ENCODE assay signal across 36 cellular contexts in genomic region chr9:135749171-135750045, GRCh38. TPM values are rescaled to one million over a fixed set of nuclear protein-coding genes. Genes with fewer than 3 reads are reported as not detected.
"Had no signal": no experiment of that assay in that cellular context is flagged by ENCODE, and none has a peak within 500 bp of the region (broad histone marks: within the 10 kb centered on the region; RNA-seq: fewer than 3 reads in every experiment).

No MANE protein-coding gene starts in this region.

- H3K27me3 Mint-ChIP-seq: activated CD4-positive, alpha-beta memory T cell treated with anti-CD3 and anti-CD28 coated beads, Interleukin-2, amount 10 ng/mL, durations not matched to agents 7 days and 5 days; activated CD4-positive, alpha-beta T cell treated with anti-CD3 and anti-CD28 coated beads, Interleukin-2, amount 10 ng/mL, durations not matched to agents 7 days and 5 days; activated CD8-positive, alpha-beta memory T cell treated with anti-CD3 and anti-CD28 coated beads, Interleukin-2, amount 10 ng/mL, durations not matched to agents 7 days and 5 days; activated naive CD4-positive, alpha-beta T cell treated with anti-CD3 and anti-CD28 coated beads, Interleukin-2, amount 10 ng/mL, durations not matched to agents 7 days and 5 days; activated naive CD8-positive, alpha-beta T cell treated with anti-CD3 and anti-CD28 coated beads, Interleukin-2, amount 10 ng/mL, durations not matched to agents 7 days and 5 days had no signal

- H3K4me3 ChIP-seq: ascending aorta, breast epithelium, cardiac muscle cell, colonic mucosa, esophagus squamous epithelium had no signal

- H3K27ac ChIP-seq: ascending aorta, breast epithelium, cardiac muscle cell, colonic mucosa, epithelial cell of prostate, esophagus squamous epithelium, VCaP had no signal

- H3K36me3 ChIP-seq: ascending aorta, breast epithelium, cardiac muscle cell, colonic mucosa, esophagus squamous epithelium had no signal

- H3K27ac Mint-ChIP-seq: activated CD4-positive, alpha-beta memory T cell treated with anti-CD3 and anti-CD28 coated beads, Interleukin-2, amount 10 ng/mL, durations not matched to agents 7 days and 5 days; activated CD4-positive, alpha-beta T cell treated with anti-CD3 and anti-CD28 coated beads, Interleukin-2, amount 10 ng/mL, durations not matched to agents 7 days and 5 days; activated CD8-positive, alpha-beta memory T cell treated with anti-CD3 and anti-CD28 coated beads, Interleukin-2, amount 10 ng/mL, durations not matched to agents 7 days and 5 days; activated naive CD4-positive, alpha-beta T cell treated with anti-CD3 and anti-CD28 coated beads, Interleukin-2, amount 10 ng/mL, durations not matched to agents 7 days and 5 days; activated naive CD4-positive, alpha-beta T cell treated with anti-CD3 and anti-CD28 coated beads, Interleukin-2, amount 50 U/mL, for 72 hours; activated naive CD8-positive, alpha-beta T cell treated with anti-CD3 and anti-CD28 coated beads, Interleukin-2, amount 10 ng/mL, durations not matched to agents 7 days and 5 days; brain; WTC11 had no signal

- H3K4me3 Mint-ChIP-seq: activated CD4-positive, alpha-beta memory T cell treated with anti-CD3 and anti-CD28 coated beads, Interleukin-2, amount 10 ng/mL, durations not matched to agents 7 days and 5 days; activated CD4-positive, alpha-beta T cell treated with anti-CD3 and anti-CD28 coated beads, Interleukin-2, amount 10 ng/mL, durations not matched to agents 7 days and 5 days; activated CD8-positive, alpha-beta memory T cell treated with anti-CD3 and anti-CD28 coated beads, Interleukin-2, amount 10 ng/mL, durations not matched to agents 7 days and 5 days; activated naive CD4-positive, alpha-beta T cell treated with anti-CD3 and anti-CD28 coated beads, Interleukin-2, amount 10 ng/mL, durations not matched to agents 7 days and 5 days; activated naive CD8-positive, alpha-beta T cell treated with anti-CD3 and anti-CD28 coated beads, Interleukin-2, amount 10 ng/mL, durations not matched to agents 7 days and 5 days; brain; WTC11 had no signal

- H3K4me1 Mint-ChIP-seq: activated CD4-positive, alpha-beta memory T cell treated with anti-CD3 and anti-CD28 coated beads, Interleukin-2, amount 10 ng/mL, durations not matched to agents 7 days and 5 days; activated CD4-positive, alpha-beta T cell treated with anti-CD3 and anti-CD28 coated beads, Interleukin-2, amount 10 ng/mL, durations not matched to agents 7 days and 5 days; activated CD8-positive, alpha-beta memory T cell treated with anti-CD3 and anti-CD28 coated beads, Interleukin-2, amount 10 ng/mL, durations not matched to agents 7 days and 5 days; activated naive CD4-positive, alpha-beta T cell treated with anti-CD3 and anti-CD28 coated beads, Interleukin-2, amount 10 ng/mL, durations not matched to agents 7 days and 5 days; activated naive CD8-positive, alpha-beta T cell treated with anti-CD3 and anti-CD28 coated beads, Interleukin-2, amount 10 ng/mL, durations not matched to agents 7 days and 5 days; brain; WTC11 had no signal

- ATAC-seq: activated CD8-positive, alpha-beta memory T cell treated with anti-CD3 and anti-CD28 coated beads, Interleukin-2, amount 10 ng/mL, durations not matched to agents 7 days and 5 days; activated naive CD4-positive, alpha-beta T cell treated with anti-CD3 and anti-CD28 coated beads, Interleukin-2, amount 50 U/mL, for 72 hours; WTC11 had no signal

- H3K9me3 ChIP-seq: ascending aorta, breast epithelium, colonic mucosa, esophagus squamous epithelium had no signal

- H3K9me3 Mint-ChIP-seq: activated CD4-positive, alpha-beta memory T cell treated with anti-CD3 and anti-CD28 coated beads, Interleukin-2, amount 10 ng/mL, durations not matched to agents 7 days and 5 days; activated CD4-positive, alpha-beta T cell treated with anti-CD3 and anti-CD28 coated beads, Interleukin-2, amount 10 ng/mL, durations not matched to agents 7 days and 5 days; activated naive CD4-positive, alpha-beta T cell treated with anti-CD3 and anti-CD28 coated beads, Interleukin-2, amount 10 ng/mL, durations not matched to agents 7 days and 5 days; activated naive CD4-positive, alpha-beta T cell treated with anti-CD3 and anti-CD28 coated beads, Interleukin-2, amount 50 U/mL, for 72 hours; activated naive CD8-positive, alpha-beta T cell treated with anti-CD3 and anti-CD28 coated beads, Interleukin-2, amount 10 ng/mL, durations not matched to agents 7 days and 5 days; brain had no signal

- H3K4me1 ChIP-seq: ascending aorta, breast epithelium, colonic mucosa, esophagus squamous epithelium had no signal

- H3K36me3 Mint-ChIP-seq: activated CD8-positive, alpha-beta memory T cell treated with anti-CD3 and anti-CD28 coated beads, Interleukin-2, amount 10 ng/mL, durations not matched to agents 7 days and 5 days; activated naive CD4-positive, alpha-beta T cell treated with anti-CD3 and anti-CD28 coated beads, Interleukin-2, amount 10 ng/mL, durations not matched to agents 7 days and 5 days; activated naive CD4-positive, alpha-beta T cell treated with anti-CD3 and anti-CD28 coated beads, Interleukin-2, amount 50 U/mL, for 72 hours; activated naive CD8-positive, alpha-beta T cell treated with anti-CD3 and anti-CD28 coated beads, Interleukin-2, amount 10 ng/mL, durations not matched to agents 7 days and 5 days; brain; WTC11 had no signal

- DNase-seq: activated CD4-positive, alpha-beta memory T cell treated with anti-CD3 and anti-CD28 coated beads, Interleukin-2, amount 10 ng/mL, durations not matched to agents 7 days and 5 days; activated CD4-positive, alpha-beta T cell treated with anti-CD3 and anti-CD28 coated beads for 1 hour; activated CD4-positive, alpha-beta T cell treated with anti-CD3 and anti-CD28 coated beads for 4 hours; activated CD4-positive, alpha-beta T cell treated with anti-CD3 and anti-CD28 coated beads, Interleukin-2, amount 10 ng/mL, durations not matched to agents 7 days and 5 days; activated CD4-positive, alpha-beta T cell treated with anti-CD3 and anti-CD28 coated beads, Interleukin-2, amount 50 U/mL, for 4 hours; activated CD8-positive, alpha-beta memory T cell treated with anti-CD3 and anti-CD28 coated beads, Interleukin-2, amount 10 ng/mL, durations not matched to agents 7 days and 5 days; activated CD8-positive, alpha-beta memory T cell treated with anti-CD3 and anti-CD28 coated beads, Interleukin-2, amount 50 U/mL, for 4 hours; activated gamma-delta T cell; activated naive CD4-positive, alpha-beta T cell; activated naive CD4-positive, alpha-beta T cell treated with anti-CD3 and anti-CD28 coated beads, Interleukin-2, amount 10 ng/mL, durations not matched to agents 7 days and 5 days; activated naive CD8-positive, alpha-beta T cell treated with anti-CD3 and anti-CD28 coated beads, Interleukin-2, amount 10 ng/mL, durations not matched to agents 7 days and 5 days; activated T-cell treated with anti-CD3 and anti-CD28 coated beads, Interleukin-2, amount 50 U/mL, for 1 hour; activated T-cell treated with anti-CD3 and anti-CD28 coated beads, Interleukin-2, amount 50 U/mL, for 48 hours; central memory CD4-positive, alpha-beta T cell; cerebellar nuclear complex; colonic mucosa; effector CD8-positive, alpha-beta T cell; esophagus squamous epithelium; foreskin melanocyte; head of caudate nucleus; T-helper 2 cell had no signal

- H3K27me3 ChIP-seq: ascending aorta, cardiac muscle cell, colonic mucosa had no signal

RNA-seq across cellular contexts. Expression of gene KCNT1, which starts 47.4 kb away (rescaled TPM):
- total RNA-seq: activated CD8-positive, alpha-beta memory T cell treated with anti-CD3 and anti-CD28 coated beads for 36 hours; activated CD8-positive, alpha-beta memory T cell treated with anti-CD3 and anti-CD28 coated beads, Interleukin-2, amount 10 ng/mL, durations not matched to agents 7 days and 5 days; activated naive CD4-positive, alpha-beta T cell treated with anti-CD3 and anti-CD28 coated beads, Interleukin-2, amount 50 U/mL, for 72 hours; activated naive CD8-positive, alpha-beta T cell treated with anti-CD3 and anti-CD28 coated beads, Interleukin-2, amount 10 ng/mL, durations not matched to agents 7 days and 5 days; ascending aorta; breast epithelium; dermis microvascular lymphatic vessel endothelial cell; endothelial cell of umbilical vein; fibroblast of lung; fibroblast of villous mesenchyme; T-helper 1 cell treated with Interleukin-12 subunit alpha and Interleukin-12 subunit beta and Interleukin-4 antibody, amounts not matched to agents 30 ng/mL and 1 ng/mL, for 36 hours had no signal
- polyA plus RNA-seq: endothelial cell of umbilical vein, fibroblast of lung had no signal

RNA-seq across cellular contexts. Expression of gene SOHLH1, which starts 50.1 kb away (rescaled TPM):
- total RNA-seq: activated CD4-positive, alpha-beta memory T cell treated with anti-CD3 and anti-CD28 coated beads, Interleukin-2, amount 10 ng/mL, durations not matched to agents 7 days and 5 days; activated CD4-positive, alpha-beta T cell treated with anti-CD3 and anti-CD28 coated beads, Interleukin-2, amount 10 ng/mL, durations not matched to agents 7 days and 5 days; activated CD8-positive, alpha-beta memory T cell treated with anti-CD3 and anti-CD28 coated beads for 36 hours; activated CD8-positive, alpha-beta memory T cell treated with anti-CD3 and anti-CD28 coated beads, Interleukin-2, amount 10 ng/mL, durations not matched to agents 7 days and 5 days; activated naive CD4-positive, alpha-beta T cell treated with anti-CD3 and anti-CD28 coated beads, Interleukin-2, amount 50 U/mL, for 72 hours; activated naive CD8-positive, alpha-beta T cell treated with anti-CD3 and anti-CD28 coated beads, Interleukin-2, amount 10 ng/mL, durations not matched to agents 7 days and 5 days; ascending aorta; breast epithelium; cardiac muscle cell; colonic mucosa; endothelial cell of umbilical vein; esophagus squamous epithelium; fibroblast of lung; fibroblast of villous mesenchyme; T-helper 1 cell treated with Interleukin-12 subunit alpha and Interleukin-12 subunit beta and Interleukin-4 antibody, amounts not matched to agents 30 ng/mL and 1 ng/mL, for 36 hours; WTC11 had no signal
- polyA plus RNA-seq: cardiac muscle cell, endothelial cell of umbilical vein, esophagus, fibroblast of lung had no signal
